22 cellular contexts compared by ENCODE assay signal in the genomic region with DNA sequence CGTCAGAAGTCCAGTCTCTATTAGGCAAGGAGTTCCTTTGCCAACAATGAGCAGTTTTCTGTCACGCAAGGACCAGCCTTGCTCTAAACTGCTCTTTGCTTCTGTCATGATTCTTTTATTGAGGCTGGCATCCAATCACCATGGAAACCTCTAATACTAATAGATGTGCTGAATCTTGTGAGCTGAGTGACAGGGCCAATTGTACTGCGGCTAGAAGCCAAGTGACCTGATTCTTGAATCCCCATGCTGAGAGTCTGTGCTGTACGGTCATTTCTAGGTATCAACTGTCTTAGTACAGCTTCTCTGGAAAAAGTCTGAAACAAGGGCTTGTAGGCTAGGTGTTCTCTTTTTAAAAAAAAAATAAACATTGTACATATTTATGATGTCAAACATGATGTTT.
DNase-seq lines count a peak whose midpoint lies in the region; ATAC-seq, FAIRE-seq and TF ChIP-seq lines count a peak whose summit lies in the region.
"Had no signal": no experiment of that assay in that cellular context is flagged by ENCODE, and none has a peak within 500 bp of the region (broad histone marks: within the 10 kb centered on the region; RNA-seq: fewer than 3 reads in every experiment).

No MANE protein-coding gene starts in this region.

- H3K4ac ChIP-seq in IMR-90 (ENCODE audit: low read depth, low read length) (no peak overlapping the region), H1 (replicated peaks; ENCODE audit: insufficient read length, low read depth, low read length) (no peak overlapping the region)

- H2BK5ac ChIP-seq in IMR-90 (ENCODE audit: low read depth, low read length, poor library complexity, severe bottlenecking) (no peak overlapping the region), H1 (ENCODE audit: low read depth, low read length) (no peak overlapping the region)

- H3K23me2 ChIP-seq in H1 (ENCODE audit: low read depth, low read length): no peaks in the 10 kb centered on the region

- H2AK9ac ChIP-seq in IMR-90 (replicated peaks; ENCODE audit: low read depth, low read length, poor library complexity): no peak overlapping the region

- H3K4me1 ChIP-seq in Caco-2 (peaks cover 27% of the 10 kb centered on the region), IMR-90 (ENCODE audit: control insufficient read depth, insufficient read depth, low read length) (peaks cover 2% of the 10 kb centered on the region), H1 (replicated peaks in 1 of 4; ENCODE audit: control insufficient read depth in 3 of 4, insufficient read depth in 4 of 4, low read length in 3 of 4) (peaks cover 0 to 7% (median 2%) of the 10 kb centered on the region in 4 experiments; a peak in 3 of 7 replicates), psoas muscle (no peaks in the 10 kb centered on the region), colonic mucosa (no peaks in the 10 kb centered on the region)
- H3K4me1 ChIP-seq: SJSA1 had no signal

- no peak for DNase-seq in Caco-2
- DNase-seq in IMR-90: no peak
- DNase-seq in H1 (ENCODE audit: low read depth in 1 of 2, low spot score in 2 of 2): no peak
- peak in 1 of 2 donors; percentile 49 for DNase-seq in psoas muscle
- no peak for DNase-seq in colonic mucosa
- no peak for DNase-seq in activated CD8-positive, alpha-beta T cell treated with anti-CD3 and anti-CD28 coated beads, Interleukin-2, amount 10 ng/mL, durations not matched to agents 7 days and 5 days
- DNase-seq: AML-193; CD4-positive, alpha-beta memory T cell; COR-L47; GOT3; HCEC 1CT; KG1; MM.1S; NCI-H2029; NCI-H345; NCI-H510A treated with DMSO at 0.1 percent for 48 hours; NCI-H774 had no signal

- H2BK15ac ChIP-seq in IMR-90 (ENCODE audit: low read depth, low read length) (peak overlapping the region; percentile 21; the same call in 1 of the 3 replicates), H1 (ENCODE audit: low read length) (no peak overlapping the region)

- H3K4me3 ChIP-seq in Caco-2 (ENCODE audit: low read depth, low read length) (no peak overlapping the region), IMR-90 (ENCODE audit: insufficient read depth, low read depth, low read length) (no peak overlapping the region), H1 (ENCODE audit: extremely low read depth in 1 of 4, insufficient read depth in 2 of 4, low read depth in 3 of 4, low read length in 4 of 4) (no peak overlapping the region), psoas muscle (no peak overlapping the region), colonic mucosa (no peak overlapping the region)
- H3K4me3 ChIP-seq: SJSA1 had no signal

- H2BK120ac ChIP-seq in IMR-90 (ENCODE audit: low read depth, low read length) (no peak overlapping the region), H1 (replicated peaks; ENCODE audit: low read depth, low read length) (no peak overlapping the region)

- POLR2A ChIA-PET in Caco-2 (lab: Charles Lee): no interaction called here
- POLR2A ChIA-PET in IMR-90 (lab: Charles Lee; ENCODE audit: unreplicated experiment): no interaction called here
- POLR2A ChIA-PET in H1 (lab: Charles Lee; ENCODE audit: partially characterized antibody): no interaction called here
- POLR2A ChIA-PET in activated CD8-positive, alpha-beta T cell treated with anti-CD3 and anti-CD28 coated beads, Interleukin-2, amount 10 ng/mL, durations not matched to agents 7 days and 5 days (lab: Charles Lee): no interaction called here

- no peaks in the 10 kb centered on the region for H3K79me2 ChIP-seq in H1 (ENCODE audit: control insufficient read depth in 1 of 2, insufficient read depth in 2 of 2, low read length in 2 of 2)

- H3K27me3 ChIP-seq in Caco-2 (replicated peaks; ENCODE audit: control insufficient read depth, insufficient read depth, low read length): no peaks in the 10 kb centered on the region
- H3K27me3 ChIP-seq in IMR-90 (ENCODE audit: control insufficient read depth, insufficient read depth, low read length): no peaks in the 10 kb centered on the region
- peaks cover 0 to 1% (median 0%) of the 10 kb centered on the region in 4 experiments; a peak in 1 of 7 replicates for H3K27me3 ChIP-seq in H1 (replicated peaks in 1 of 4; ENCODE audit: control insufficient read depth in 3 of 4, extremely low read depth in 1 of 4, insufficient read depth in 3 of 4, low read length in 3 of 4)
- H3K27me3 ChIP-seq in psoas muscle (ENCODE audit: insufficient read depth in 3 of 3, low read length in 2 of 3): no peaks in the 10 kb centered on the region
- no peaks in the 10 kb centered on the region for H3K27me3 ChIP-seq in colonic mucosa
- H3K27me3 ChIP-seq: SJSA1 had no signal

- H3K9me1 ChIP-seq in IMR-90 (ENCODE audit: insufficient read depth, low read length): 0 out of 2 replicates have a peak, but pooled peaks cover 7% of the 10 kb centered on the region

- BruUV-seq in Caco-2 (replicated peaks; lab: Mats Ljungman, UMichigan): no TSS peak
- no TSS peak for BruUV-seq in IMR-90 (replicated peaks; lab: Mats Ljungman, UMichigan)

- H3K27ac Mint-ChIP-seq in Caco-2 (ENCODE audit: unreplicated experiment): peak overlapping the region; percentile 25
- H3K27ac Mint-ChIP-seq in activated CD8-positive, alpha-beta T cell treated with anti-CD3 and anti-CD28 coated beads, Interleukin-2, amount 10 ng/mL, durations not matched to agents 7 days and 5 days: no peak overlapping the region
- H3K27ac Mint-ChIP-seq: CD4-positive, alpha-beta memory T cell had no signal

- intact Hi-C loops in Caco-2 (cut with micrococcal nuclease; ENCODE audit: unreplicated experiment) (loop anchor here (5.0 to 10.0 kb wide), 2 partner anchors 213 to 315 kb away; no protein-coding TSS in a partner anchor), IMR-90 (cut with micrococcal nuclease) (loop anchor here (10.0 kb wide), 1 partner anchor 497 kb away; no protein-coding TSS in a partner anchor), psoas muscle (cut with DNase I) (no loop called here), colonic mucosa (cut with DNase I) (no loop called here)

- TF ChIP-seq POLR2A in IMR-90 (IDR thresholded peaks at IDR 0.05; ENCODE audit: low read depth, low read length) (no peak), H1 (IDR thresholded peaks at IDR 0.05; ENCODE audit: control extremely low read depth in 1 of 2, low read depth in 2 of 2, low read length in 2 of 2) (no peak)

- H3K9me3 Mint-ChIP-seq in Caco-2 (ENCODE audit: unreplicated experiment): no peaks in the 10 kb centered on the region
- H3K9me3 Mint-ChIP-seq in activated CD8-positive, alpha-beta T cell treated with anti-CD3 and anti-CD28 coated beads, Interleukin-2, amount 10 ng/mL, durations not matched to agents 7 days and 5 days (ENCODE audit: insufficient read depth): peaks cover 4% of the 10 kb centered on the region

- H3K4me2 ChIP-seq in IMR-90 (ENCODE audit: low read depth, low read length): no peak overlapping the region
- no peak overlapping the region for H3K4me2 ChIP-seq in H1 (ENCODE audit: insufficient read depth in 1 of 2, low read depth in 2 of 2, low read length in 2 of 2)

- peaks cover 39% of the 10 kb centered on the region for H3K4me1 Mint-ChIP-seq in Caco-2 (ENCODE audit: low read depth, unreplicated experiment)
- no peaks in the 10 kb centered on the region for H3K4me1 Mint-ChIP-seq in activated CD8-positive, alpha-beta T cell treated with anti-CD3 and anti-CD28 coated beads, Interleukin-2, amount 10 ng/mL, durations not matched to agents 7 days and 5 days (ENCODE audit: low read depth)
- H3K4me1 Mint-ChIP-seq: CD4-positive, alpha-beta memory T cell had no signal

- H3K27ac ChIP-seq in IMR-90 (ENCODE audit: insufficient read depth, low read length) (no peak overlapping the region), H1 (ENCODE audit: low read depth, low read length) (no peak overlapping the region), psoas muscle (no peak overlapping the region), colonic mucosa (no peak overlapping the region)
- H3K27ac ChIP-seq: SJSA1 had no signal

- H4K5ac ChIP-seq in IMR-90 (ENCODE audit: low read depth, low read length): no peak overlapping the region
- H4K5ac ChIP-seq in H1 (ENCODE audit: insufficient read length, low read depth, low read length): no peak overlapping the region

- H2BK20ac ChIP-seq in IMR-90 (ENCODE audit: low read depth, low read length) (no peak overlapping the region), H1 (ENCODE audit: low read length) (no peak overlapping the region)

- H3K36me3 ChIP-seq in Caco-2 (ENCODE audit: control insufficient read depth, insufficient read depth, low read length): no peaks in the 10 kb centered on the region
- no peaks in the 10 kb centered on the region for H3K36me3 ChIP-seq in IMR-90 (ENCODE audit: control insufficient read depth, insufficient read depth, low read length)
- no peaks in the 10 kb centered on the region; a peak in 1 of 8 replicates for H3K36me3 ChIP-seq in H1 (ENCODE audit: control insufficient read depth in 2 of 4, insufficient read depth in 4 of 4, low read length in 3 of 4)
- no peaks in the 10 kb centered on the region for H3K36me3 ChIP-seq in psoas muscle (ENCODE audit: insufficient read depth in 1 of 2, low read depth in 1 of 2)
- H3K36me3 ChIP-seq in colonic mucosa: no peaks in the 10 kb centered on the region
- H3K36me3 ChIP-seq: SJSA1 had no signal

- H3K23ac ChIP-seq in IMR-90 (ENCODE audit: low read depth, low read length) (no peak overlapping the region), H1 (ENCODE audit: insufficient read length) (no peak overlapping the region)

- H3K9me3 ChIP-seq in Caco-2 (no peaks in the 10 kb centered on the region), IMR-90 (ENCODE audit: control insufficient read depth, insufficient read depth, low read length) (no peaks in the 10 kb centered on the region), H1 (ENCODE audit: insufficient read depth in 2 of 2, low read depth in 1 of 2, low read length in 1 of 2) (no peaks in the 10 kb centered on the region), psoas muscle (no peaks in the 10 kb centered on the region), colonic mucosa (no peaks in the 10 kb centered on the region)
- H3K9me3 ChIP-seq: SJSA1 had no signal

- TF ChIP-seq CTCF in Caco-2 (IDR thresholded peaks at IDR 0.05; ENCODE audit: insufficient read depth in 1 of 2, low read depth in 1 of 2, low read length in 1 of 2, severe bottlenecking in 1 of 2, unreplicated experiment in 1 of 2) (no peak), IMR-90 (conservative IDR thresholded peaks at IDR 0.05; ENCODE audit: low read depth, low read length) (no peak), H1 (IDR thresholded peaks at IDR 0.05; ENCODE audit: control extremely low read depth in 1 of 3, insufficient read depth in 1 of 3, low read depth in 1 of 3, low read length in 3 of 3) (no peak), psoas muscle (IDR thresholded peaks at IDR 0.05) (no peak), colonic mucosa (IDR thresholded peaks at IDR 0.05) (no peak)

- H3K18ac ChIP-seq in IMR-90 (ENCODE audit: low read depth, low read length): no peak overlapping the region
- H3K18ac ChIP-seq in H1 (ENCODE audit: extremely low read depth, low read length): no peak overlapping the region

- no peak overlapping the region for H3K4me3 Mint-ChIP-seq in Caco-2 (ENCODE audit: unreplicated experiment)
- H3K4me3 Mint-ChIP-seq in activated CD8-positive, alpha-beta T cell treated with anti-CD3 and anti-CD28 coated beads, Interleukin-2, amount 10 ng/mL, durations not matched to agents 7 days and 5 days: no peak overlapping the region
- H3K4me3 Mint-ChIP-seq: CD4-positive, alpha-beta memory T cell had no signal

- in situ Hi-C loops in IMR-90 (cut with MboI; ENCODE audit: low sequenced_read_pairs): no loop called here

- no peaks in the 10 kb centered on the region for H3K27me3 Mint-ChIP-seq in Caco-2 (ENCODE audit: insufficient read depth, unreplicated experiment)
- H3K27me3 Mint-ChIP-seq in activated CD8-positive, alpha-beta T cell treated with anti-CD3 and anti-CD28 coated beads, Interleukin-2, amount 10 ng/mL, durations not matched to agents 7 days and 5 days (ENCODE audit: low read depth): no peaks in the 10 kb centered on the region
- H3K27me3 Mint-ChIP-seq: CD4-positive, alpha-beta memory T cell had no signal

- H2AK5ac ChIP-seq in IMR-90 (ENCODE audit: low read depth, low read length): 0 out of 2 replicates have a peak overlapping the region, but pooled peaks have one; percentile 30
- no peak overlapping the region for H2AK5ac ChIP-seq in H1 (ENCODE audit: low read depth, low read length)

- no peaks in the 10 kb centered on the region for H3K36me3 Mint-ChIP-seq in Caco-2 (ENCODE audit: insufficient read depth, unreplicated experiment)
- no peaks in the 10 kb centered on the region for H3K36me3 Mint-ChIP-seq in activated CD8-positive, alpha-beta T cell treated with anti-CD3 and anti-CD28 coated beads, Interleukin-2, amount 10 ng/mL, durations not matched to agents 7 days and 5 days (ENCODE audit: low read depth)
- H3K36me3 Mint-ChIP-seq: CD4-positive, alpha-beta memory T cell had no signal

- dilution Hi-C loops in IMR-90 (cut with HindIII; ENCODE audit: low sequenced_read_pairs, unreplicated experiment): no loop called here

- no peak for ATAC-seq in IMR-90 (ENCODE audit: low read depth)
- ATAC-seq in psoas muscle: peak; percentile 44 to 83 (median 72)
- no peak for ATAC-seq in activated CD8-positive, alpha-beta T cell treated with anti-CD3 and anti-CD28 coated beads, Interleukin-2, amount 10 ng/mL, durations not matched to agents 7 days and 5 days
- no peak for ATAC-seq in esophagus mucosa

- no peaks in the 10 kb centered on the region for H4K20me1 ChIP-seq in IMR-90 (ENCODE audit: insufficient read depth, low read length)
- H4K20me1 ChIP-seq in H1 (replicated peaks in 1 of 2; ENCODE audit: control insufficient read depth in 1 of 2, insufficient read depth in 2 of 2, low read length in 2 of 2): no peaks in the 10 kb centered on the region

- H4K91ac ChIP-seq in IMR-90 (ENCODE audit: insufficient read depth, low read depth, low read length): no peak overlapping the region; the same call in 1 of the 2 replicates
- H4K91ac ChIP-seq in H1 (replicated peaks; ENCODE audit: insufficient read length, low read length): no peak overlapping the region

- no peak overlapping the region for H2BK12ac ChIP-seq in H1 (ENCODE audit: low read depth, low read length)

- no peak overlapping the region for H3K14ac ChIP-seq in IMR-90 (replicated peaks; ENCODE audit: low read depth, low read length)
- H3K14ac ChIP-seq in H1 (ENCODE audit: insufficient read length): no peak overlapping the region

- H3K79me1 ChIP-seq in IMR-90 (ENCODE audit: low read depth in 1 of 2, low read length in 2 of 2) (no peaks in the 10 kb centered on the region), H1 (ENCODE audit: low read depth, low read length) (no peaks in the 10 kb centered on the region)

- H3K9ac ChIP-seq in IMR-90 (ENCODE audit: low read depth, low read length) (no peak overlapping the region), H1 (replicated peaks in 1 of 4; ENCODE audit: extremely low read depth in 1 of 4, low read depth in 3 of 4, low read length in 3 of 4) (no peak overlapping the region; a peak in 1 of 7 replicates), colonic mucosa (ENCODE audit: low read depth in 2 of 2, low read length in 2 of 2) (no peak overlapping the region)

- H2AFZ ChIP-seq in IMR-90 (replicated peaks; ENCODE audit: low read length, poor library complexity) (no peak overlapping the region), H1 (ENCODE audit: low read length) (0 out of 2 replicates have a peak overlapping the region, but pooled peaks have one; percentile 17)

- H4K8ac ChIP-seq in IMR-90 (ENCODE audit: low read depth in 2 of 2, low read length in 2 of 2) (no peak overlapping the region), H1 (ENCODE audit: extremely low read depth, insufficient read depth, low read length) (no peak overlapping the region)

- H3K56ac ChIP-seq in IMR-90 (ENCODE audit: extremely low read depth, insufficient read depth, low read length) (no peak overlapping the region), H1 (replicated peaks; ENCODE audit: insufficient read length, low read depth, low read length) (no peak overlapping the region)

- 83% methylated on average over 1 of the region's 4 CpGs; no CpG with 5 or more reads in 1 of the 2 experiments for WGBS in IMR-90 (ENCODE audit: extremely low coverage in 2 of 2, insufficient read length in 1 of 2), 2 experiments
- 94% methylated on average over 4 of the region's 4 CpGs; no CpG with 5 or more reads in 1 of the 2 experiments for WGBS in H1 (ENCODE audit: extremely low coverage in 1 of 2, insufficient coverage in 1 of 2, insufficient read length in 1 of 2, insufficient replicate concordance in 2 of 2, low coverage in 1 of 2, low lambda C conversion rate in 2 of 2, missing lambda C conversion rate in 1 of 2), 2 experiments
- WGBS in psoas muscle, 3 donors: 22 to 42% (median 31%) methylated on average over 4 of the region's 4 CpGs

- TF ChIP-seq RAD21 in IMR-90 (IDR thresholded peaks at IDR 0.05; ENCODE audit: low read length) (no peak), H1 (IDR thresholded peaks at IDR 0.05 in 1 of 2, conservative IDR thresholded peaks at IDR 0.05 in 1 of 2; ENCODE audit: low read depth in 2 of 2, low read length in 2 of 2) (no peak)

- FAIRE-seq in H1 (lab: Jason Lieb, UNC): no peak
- FAIRE-seq: A204.1, GM12892, RCC 7860 had no signal

- no peak for TF ChIP-seq EP300 in H1 (IDR thresholded peaks at IDR 0.05; ENCODE audit: borderline replicate concordance in 1 of 2, low read depth in 2 of 2, low read length in 2 of 2)

- CTCF ChIA-PET in Caco-2 (lab: Charles Lee): no interaction called here
- CTCF ChIA-PET in IMR-90 (lab: Yijun Ruan, JAX): interaction anchor here (0.7 kb wide), 1 partner anchor 172 kb away, joined by 4 read pairs; no protein-coding TSS in a partner anchor
- CTCF ChIA-PET in H1 (lab: Charles Lee; ENCODE audit: partially characterized antibody): no interaction called here
- CTCF ChIA-PET in activated CD8-positive, alpha-beta T cell treated with anti-CD3 and anti-CD28 coated beads, Interleukin-2, amount 10 ng/mL, durations not matched to agents 7 days and 5 days (lab: Charles Lee): no interaction called here

Comparison
In these comparisons a context has a peak if more than half of its experiments do, and no peak if none do; other contexts are left out.
1. ATAC-seq: peak in psoas muscle (4 of 4); none in IMR-90 (single experiment), activated CD8-positive, alpha-beta T cell treated with anti-CD3 and anti-CD28 coated beads, Interleukin-2, amount 10 ng/mL, durations not matched to agents 7 days and 5 days (single experiment) and esophagus mucosa (single experiment).
2. intact Hi-C loops: an anchor here in Caco-2 (5.0 to 10.0 kb wide) and IMR-90 (10.0 kb wide); none called in psoas muscle and colonic mucosa.